In genomic region chr6:37552267-37552666, GRCh38 we compare ENCODE assay signal across 20 cellular contexts. TPM values are rescaled to one million over a fixed set of nuclear protein-coding genes. Genes with fewer than 3 reads are reported as not detected.
A peak's percentile ranks its signal among the peaks of the same experiment; 100 is the strongest.
DNase-seq lines count a peak whose midpoint lies in the region; ATAC-seq, FAIRE-seq and TF ChIP-seq lines count a peak whose summit lies in the region.
"Had no signal": no experiment of that assay in that cellular context is flagged by ENCODE, and none has a peak within 500 bp of the region (broad histone marks: within the 10 kb centered on the region; RNA-seq: fewer than 3 reads in every experiment).

No MANE protein-coding gene starts in this region.

- H3K14ac ChIP-seq in mesenchymal stem cell (ENCODE audit: low read length in 2 of 2) = no peak overlapping the region

- no peak overlapping the region for H2BK5ac ChIP-seq in mesenchymal stem cell (ENCODE audit: low read depth, low read length, poor library complexity, severe bottlenecking)

- H2BK15ac ChIP-seq in mesenchymal stem cell (ENCODE audit: low read depth, poor library complexity, severe bottlenecking) = no peak overlapping the region

- no peak overlapping the region for H2BK120ac ChIP-seq in mesenchymal stem cell (ENCODE audit: low read depth, low read length)

- H2AK5ac ChIP-seq in mesenchymal stem cell (ENCODE audit: low read length, severe bottlenecking) = peak overlapping the region; percentile 27

- ATAC-seq in HG03025 (IDR thresholded peaks at IDR 0.05; ENCODE audit: low FRiP score, unreplicated experiment) (no peak), GM19467 (IDR thresholded peaks at IDR 0.05; ENCODE audit: unreplicated experiment) (no peak)
- ATAC-seq: A549 had no signal

- TF ChIP-seq CTCF in OCI-LY3 (IDR thresholded peaks at IDR 0.05; ENCODE audit: low read depth, low read length) (no peak), A673 (conservative IDR thresholded peaks at IDR 0.05; ENCODE audit: low read depth, low read length) (no peak)

- no peak overlapping the region for H3K23ac ChIP-seq in mesenchymal stem cell (ENCODE audit: low read length in 2 of 2)

- DNase-seq in GM12892 (ENCODE audit: insufficient read length) (no peak), mesenchymal stem cell (no peak), A673 (ENCODE audit: low spot score) (no peak)
- DNase-seq: C1 segment of cervical spinal cord; CD8-positive, alpha-beta memory T cell; DND-41; GM23248; KBM-7; MV-4-11; NCI-H1694 treated with DMSO at 0.1 percent for 48 hours; NCI-H510A; NCI-H774; PC-9; SJCRH30 had no signal

- POLR2A ChIA-PET in A673 (lab: Charles Lee; ENCODE audit: low non-redundant PET) = no interaction called here

- H4K20me1 ChIP-seq in BLaER1 = no peaks in the 10 kb centered on the region
- no peaks in the 10 kb centered on the region for H4K20me1 ChIP-seq in OCI-LY3 (ENCODE audit: insufficient read depth, low read length)

- CTCF ChIA-PET in A673 (lab: Charles Lee) = no interaction called here

- H3K36me3 ChIP-seq in BLaER1 = no peaks in the 10 kb centered on the region
- H3K36me3 ChIP-seq in OCI-LY3 (replicated peaks; ENCODE audit: low read depth, low read length) = no peaks in the 10 kb centered on the region
- H3K36me3 ChIP-seq in mesenchymal stem cell (ENCODE audit: control insufficient read depth in 1 of 2, insufficient read depth in 2 of 2, low read depth in 1 of 2, low read length in 2 of 2) = no peaks in the 10 kb centered on the region
- H3K36me3 ChIP-seq in A673 (ENCODE audit: insufficient read depth, low read length, poor library complexity, severe bottlenecking) = no peaks in the 10 kb centered on the region
- H3K36me3 ChIP-seq: SJCRH30 had no signal

- H3K9me3 ChIP-seq in BLaER1 (no peaks in the 10 kb centered on the region), OCI-LY3 (ENCODE audit: insufficient read depth, low read length) (no peaks in the 10 kb centered on the region), mesenchymal stem cell (ENCODE audit: control insufficient read depth, low read length) (no peaks in the 10 kb centered on the region), A673 (ENCODE audit: low read depth, low read length, poor library complexity, severe bottlenecking) (no peaks in the 10 kb centered on the region)
- H3K9me3 ChIP-seq: A549, SJCRH30 had no signal

- no peaks in the 10 kb centered on the region for H3K79me1 ChIP-seq in mesenchymal stem cell (replicated peaks; ENCODE audit: low read length, poor library complexity, severe bottlenecking)

- peaks cover 100% of the 10 kb centered on the region for H3K4me1 ChIP-seq in BLaER1
- H3K4me1 ChIP-seq in OCI-LY3 (ENCODE audit: low read length) = peaks cover 98% of the 10 kb centered on the region
- peaks cover 37% of the 10 kb centered on the region for H3K4me1 ChIP-seq in mesenchymal stem cell (ENCODE audit: control insufficient read depth, insufficient read depth, low read depth, low read length)
- H3K4me1 ChIP-seq in A673 (ENCODE audit: insufficient read depth, low read length, poor library complexity, severe bottlenecking) = no peaks in the 10 kb centered on the region

- no peak overlapping the region for H3K4ac ChIP-seq in mesenchymal stem cell (ENCODE audit: low read depth in 1 of 2, low read length in 2 of 2)

- TF ChIP-seq POLR2A in GM12892 (IDR thresholded peaks at IDR 0.05; ENCODE audit: low read depth, low read length) = 0 out of 2 replicates have a peak, but pooled peaks have one; percentile 1

- H2AFZ ChIP-seq in OCI-LY3 (ENCODE audit: low read depth, low read length) (no peak overlapping the region), mesenchymal stem cell (ENCODE audit: low read depth, low read length) (no peak overlapping the region)
- H2AFZ ChIP-seq: GM23248, PC-9 had no signal

- no peak overlapping the region for H2BK12ac ChIP-seq in mesenchymal stem cell (ENCODE audit: low read length in 2 of 2)

- H3K9ac ChIP-seq in BLaER1 (no peak overlapping the region), OCI-LY3 (ENCODE audit: low read length) (no peak overlapping the region; the same call in 1 of the 2 replicates), mesenchymal stem cell (ENCODE audit: low read length) (no peak overlapping the region)
- H3K9ac ChIP-seq: GM23248 had no signal

- no peak for FAIRE-seq in GM12892 (lab: Jason Lieb, UNC)
- FAIRE-seq: A549, G401.6 had no signal

- H3K79me2 ChIP-seq in OCI-LY3 (ENCODE audit: low read length) = no peaks in the 10 kb centered on the region

- intact Hi-C loops in A673 (cut with micrococcal nuclease; ENCODE audit: unreplicated experiment) = no loop called here

- H4K91ac ChIP-seq in mesenchymal stem cell (ENCODE audit: low read length) = no peak overlapping the region

- H3K18ac ChIP-seq in mesenchymal stem cell (ENCODE audit: low read depth in 1 of 2, low read length in 2 of 2) = no peak overlapping the region

- BruUV-seq in A673 (replicated peaks; lab: Mats Ljungman, UMichigan) = no TSS peak

- H3K4me3 ChIP-seq in BLaER1 (no peak overlapping the region), OCI-LY3 (ENCODE audit: low read length) (no peak overlapping the region), mesenchymal stem cell (ENCODE audit: insufficient read depth in 1 of 2, low read depth in 1 of 2, low read length in 2 of 2) (no peak overlapping the region), A673 (ENCODE audit: low read depth, low read length, poor library complexity, severe bottlenecking) (no peak overlapping the region)
- H3K4me3 ChIP-seq: A549, GM23248, PC-9, SJCRH30 had no signal

- H4K8ac ChIP-seq in mesenchymal stem cell (ENCODE audit: low read length) = no peak overlapping the region

- no peaks in the 10 kb centered on the region for H3K27me3 ChIP-seq in BLaER1
- H3K27me3 ChIP-seq in OCI-LY3 (ENCODE audit: low read depth, low read length) = no peaks in the 10 kb centered on the region
- peaks cover 40 to 50% of the 10 kb centered on the region in 2 experiments for H3K27me3 ChIP-seq in mesenchymal stem cell (ENCODE audit: control insufficient read depth in 1 of 2, insufficient read depth in 1 of 2, low read length in 2 of 2)
- no peaks in the 10 kb centered on the region for H3K27me3 ChIP-seq in A673 (replicated peaks; ENCODE audit: insufficient read depth, low read depth, low read length, poor library complexity)

- peak overlapping the region; percentile 87 for H3K4me2 ChIP-seq in BLaER1
- H3K4me2 ChIP-seq in OCI-LY3 (ENCODE audit: low read length) = no peak overlapping the region
- no peak overlapping the region for H3K4me2 ChIP-seq in mesenchymal stem cell (ENCODE audit: low read length, poor library complexity, severe bottlenecking)
- H3K4me2 ChIP-seq: PC-9 had no signal

- H3K27ac ChIP-seq in BLaER1 = no peak overlapping the region
- H3K27ac ChIP-seq in OCI-LY3 (ENCODE audit: low read length) = 0 out of 2 replicates have a peak overlapping the region, but pooled peaks have one; percentile 4
- no peak overlapping the region for H3K27ac ChIP-seq in mesenchymal stem cell (ENCODE audit: low read length, poor library complexity, severe bottlenecking)
- H3K27ac ChIP-seq in A673 (ENCODE audit: low read depth, low read length, poor library complexity, severe bottlenecking) = no peak overlapping the region
- H3K27ac ChIP-seq: GM23248, PC-9, SJCRH30 had no signal

- WGBS in mesenchymal stem cell = 74% methylated on average over 4 of the region's 4 CpGs

RNA-seq across cellular contexts. Expression of gene CCDC167, which starts 52.6 kb away (rescaled TPM):
- polyA plus RNA-seq in GM12892 (2012; ENCODE audit: missing spikeins) = 128 TPM
- polyA plus RNA-seq in mesenchymal stem cell (2013, experiment 1 of 2) = 64.8 TPM
- 62.8 TPM for polyA plus RNA-seq in mesenchymal stem cell (2013, experiment 2 of 2)
- total RNA-seq in A673 (2021) = 31.5 and 42.4 TPM in 2 replicates
